23 cellular contexts compared by ENCODE assay signal in the genomic region with DNA sequence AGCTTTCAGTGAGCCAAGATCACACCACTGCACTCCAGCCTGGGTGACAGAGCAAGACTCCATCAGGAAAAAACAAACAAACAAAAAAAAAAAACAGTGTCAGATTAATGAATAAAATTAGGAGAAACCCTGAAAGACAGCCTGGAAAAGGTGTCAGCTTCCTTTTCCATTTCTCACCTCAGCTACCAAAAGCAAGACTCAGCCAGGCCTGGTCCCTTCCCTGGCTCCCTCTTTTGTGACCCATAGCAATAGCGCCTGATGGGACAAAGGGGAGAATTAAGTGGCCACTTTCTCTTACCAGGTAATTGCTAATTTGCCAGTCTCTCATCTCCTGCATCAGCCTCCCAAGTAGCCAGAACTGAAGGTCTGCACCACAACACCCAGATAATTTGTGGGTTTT. TPM values are rescaled to one million over a fixed set of nuclear protein-coding genes. Genes with fewer than 3 reads are reported as not detected.
A peak's percentile ranks its signal among the peaks of the same experiment; 100 is the strongest.
DNase-seq lines count a peak whose midpoint lies in the region; ATAC-seq, FAIRE-seq and TF ChIP-seq lines count a peak whose summit lies in the region.
"Had no signal": no experiment of that assay in that cellular context is flagged by ENCODE, and none has a peak within 500 bp of the region (broad histone marks: within the 10 kb centered on the region; RNA-seq: fewer than 3 reads in every experiment).

No MANE protein-coding gene starts in this region.

- CTCF ChIA-PET in IMR-90 (lab: Yijun Ruan, JAX) = no interaction called here

- ATAC-seq in IMR-90 (ENCODE audit: low read depth) = no peak
- no peak for ATAC-seq in pancreas
- ATAC-seq in HG03442 (IDR thresholded peaks at IDR 0.05; ENCODE audit: unreplicated experiment) = no peak
- ATAC-seq: effector memory CD8-positive, alpha-beta T cell; natural killer cell had no signal

- H3K4me1 ChIP-seq in IMR-90 (ENCODE audit: control insufficient read depth, insufficient read depth, low read length) (peaks cover 6% of the 10 kb centered on the region), colonic mucosa (no peaks in the 10 kb centered on the region), muscle layer of colon (ENCODE audit: insufficient read depth, low read length) (peaks cover 30% of the 10 kb centered on the region), subcutaneous abdominal adipose tissue (ENCODE audit: control insufficient read depth in 5 of 5, insufficient read depth in 5 of 5, low read length in 5 of 5) (peaks cover 4 to 35% (median 34%) of the 10 kb centered on the region in 5 donors), pancreas (peaks cover 0 to 4% (median under 1%) of the 10 kb centered on the region in 3 donors)

- TF ChIP-seq CTCF in IMR-90 (conservative IDR thresholded peaks at IDR 0.05; ENCODE audit: low read depth, low read length) (no peak), colonic mucosa (IDR thresholded peaks at IDR 0.05) (no peak), pancreas (IDR thresholded peaks at IDR 0.05) (no peak)

- H3K4me2 ChIP-seq in IMR-90 (ENCODE audit: low read depth, low read length) = no peak overlapping the region

- TF ChIP-seq POLR2A in IMR-90 (IDR thresholded peaks at IDR 0.05; ENCODE audit: low read depth, low read length) = no peak

- no peaks in the 10 kb centered on the region for H3K9me3 ChIP-seq in IMR-90 (ENCODE audit: control insufficient read depth, insufficient read depth, low read length)
- H3K9me3 ChIP-seq in colonic mucosa = no peaks in the 10 kb centered on the region
- no peaks in the 10 kb centered on the region for H3K9me3 ChIP-seq in muscle layer of colon (ENCODE audit: low read length)
- no peaks in the 10 kb centered on the region for H3K9me3 ChIP-seq in subcutaneous abdominal adipose tissue (ENCODE audit: control insufficient read depth in 5 of 5, low read length in 5 of 5)
- no peaks in the 10 kb centered on the region for H3K9me3 ChIP-seq in pancreas

- no peak for DNase-seq in IMR-90
- no peak for DNase-seq in colonic mucosa
- no peak for DNase-seq in ureter (ENCODE audit: low spot score)
- no peak for DNase-seq in SW480 (ENCODE audit: low spot score)
- no peak for DNase-seq in pancreas
- DNase-seq: activated CD4-positive, alpha-beta T cell treated with anti-CD3 and anti-CD28 coated beads for 48 hours; activated CD8-positive, alpha-beta memory T cell treated with anti-CD3 and anti-CD28 coated beads, Interleukin-2, amount 50 U/mL, for 4 hours; activated gamma-delta T cell; cerebellar nuclear complex; effector memory CD8-positive, alpha-beta T cell; H7; mammary epithelial cell; natural killer cell; NCI-H1436 treated with DMSO at 0.1 percent for 48 hours; SHP77 treated with DMSO at 0.1 percent for 48 hours; stimulated activated CD4-positive, alpha-beta T cell treated with anti-CD3 and anti-CD28 coated beads, Interleukin-15, amount 100 ng/mL, for 24 hours had no signal

- in situ Hi-C loops in IMR-90 (cut with MboI; ENCODE audit: low sequenced_read_pairs) = no loop called here

- H2AK5ac ChIP-seq in IMR-90 (ENCODE audit: low read depth, low read length) = peak overlapping the region; percentile 15; the same call in 1 of the 2 replicates

- H3K14ac ChIP-seq in IMR-90 (replicated peaks; ENCODE audit: low read depth, low read length) = no peak overlapping the region

- FAIRE-seq in pancreas (lab: Jason Lieb, UNC) = no peak

- WGBS in IMR-90 (ENCODE audit: extremely low coverage in 2 of 2, insufficient read length in 1 of 2), 2 experiments = no CpG with 5 or more reads among the region's 1 CpG
- WGBS in pancreas, 2 donors = 89 to 94% methylated on average over 1 of the region's 1 CpG

- no peak overlapping the region for H2BK20ac ChIP-seq in IMR-90 (ENCODE audit: low read depth, low read length)

- peak overlapping the region in 1 of 2 experiments; percentile 5; a peak in 1 of 4 replicates for H4K8ac ChIP-seq in IMR-90 (ENCODE audit: low read depth in 2 of 2, low read length in 2 of 2)

- H3K36me3 ChIP-seq in IMR-90 (ENCODE audit: control insufficient read depth, insufficient read depth, low read length) (no peaks in the 10 kb centered on the region), colonic mucosa (no peaks in the 10 kb centered on the region), muscle layer of colon (ENCODE audit: insufficient read depth, low read length) (no peaks in the 10 kb centered on the region), subcutaneous abdominal adipose tissue (ENCODE audit: control insufficient read depth in 5 of 5, insufficient read depth in 5 of 5, low read length in 5 of 5) (no peaks in the 10 kb centered on the region), pancreas (no peaks in the 10 kb centered on the region)

- no peak overlapping the region for H4K91ac ChIP-seq in IMR-90 (ENCODE audit: insufficient read depth, low read depth, low read length)

- no peak overlapping the region for H3K56ac ChIP-seq in IMR-90 (ENCODE audit: extremely low read depth, insufficient read depth, low read length)

- no peak overlapping the region for H3K18ac ChIP-seq in IMR-90 (ENCODE audit: low read depth, low read length)

- dilution Hi-C loops in IMR-90 (cut with HindIII; ENCODE audit: low sequenced_read_pairs, unreplicated experiment) = no loop called here

- H3K9ac ChIP-seq in IMR-90 (ENCODE audit: low read depth, low read length) (no peak overlapping the region), colonic mucosa (ENCODE audit: low read depth in 2 of 2, low read length in 2 of 2) (no peak overlapping the region), muscle layer of colon (ENCODE audit: low read length) (no peak overlapping the region), subcutaneous abdominal adipose tissue (ENCODE audit: low read length in 5 of 5) (no peak overlapping the region)

- 0 out of 2 replicates have a peak, but pooled peaks cover 4% of the 10 kb centered on the region for H4K20me1 ChIP-seq in IMR-90 (ENCODE audit: insufficient read depth, low read length)

- H3K9me1 ChIP-seq in IMR-90 (ENCODE audit: insufficient read depth, low read length) = 0 out of 2 replicates have a peak, but pooled peaks cover 3% of the 10 kb centered on the region

- H3K79me1 ChIP-seq in IMR-90 (ENCODE audit: low read depth in 1 of 2, low read length in 2 of 2) = peaks cover 8 to 18% of the 10 kb centered on the region in 2 experiments

- no TSS peak for BruUV-seq in IMR-90 (replicated peaks; lab: Mats Ljungman, UMichigan)

- intact Hi-C loops in IMR-90 (cut with micrococcal nuclease) (no loop called here), colonic mucosa (cut with DNase I) (loop anchor here (10.0 kb wide), 1 partner anchor 106 kb away; no protein-coding TSS in a partner anchor), pancreas (cut with DNase I) (no loop called here)

- H2AFZ ChIP-seq in IMR-90 (replicated peaks; ENCODE audit: low read length, poor library complexity) = no peak overlapping the region

- no peak overlapping the region for H2BK5ac ChIP-seq in IMR-90 (ENCODE audit: low read depth, low read length, poor library complexity, severe bottlenecking)

- no peaks in the 10 kb centered on the region for H3K27me3 ChIP-seq in IMR-90 (ENCODE audit: control insufficient read depth, insufficient read depth, low read length)
- no peaks in the 10 kb centered on the region for H3K27me3 ChIP-seq in colonic mucosa
- H3K27me3 ChIP-seq in muscle layer of colon (ENCODE audit: control insufficient read depth in 1 of 2, insufficient read depth in 2 of 2, low read length in 2 of 2) = no peaks in the 10 kb centered on the region
- no peaks in the 10 kb centered on the region for H3K27me3 ChIP-seq in subcutaneous abdominal adipose tissue (ENCODE audit: control insufficient read depth in 5 of 5, insufficient read depth in 4 of 5, low read length in 5 of 5)
- no peaks in the 10 kb centered on the region for H3K27me3 ChIP-seq in pancreas

- H3K27ac ChIP-seq in IMR-90 (ENCODE audit: insufficient read depth, low read length) (no peak overlapping the region), colonic mucosa (peak overlapping the region; percentile 55), muscle layer of colon (ENCODE audit: low read depth, low read length) (peak overlapping the region; percentile 73), subcutaneous abdominal adipose tissue (ENCODE audit: low read depth, low read length) (peak overlapping the region; percentile 69), pancreas (no peak overlapping the region)

- H2BK15ac ChIP-seq in IMR-90 (ENCODE audit: low read depth, low read length) = no peak overlapping the region

- H3K4ac ChIP-seq in IMR-90 (ENCODE audit: low read depth, low read length) = 0 out of 2 replicates have a peak overlapping the region, but pooled peaks have one; percentile 13

- no peak overlapping the region for H4K5ac ChIP-seq in IMR-90 (ENCODE audit: low read depth, low read length)

- H2AK9ac ChIP-seq in IMR-90 (replicated peaks; ENCODE audit: low read depth, low read length, poor library complexity) = peak overlapping the region; percentile 87

- H2BK120ac ChIP-seq in IMR-90 (ENCODE audit: low read depth, low read length) = no peak overlapping the region

- no peak for TF ChIP-seq RAD21 in IMR-90 (IDR thresholded peaks at IDR 0.05; ENCODE audit: low read length)

- no peak overlapping the region for H3K23ac ChIP-seq in IMR-90 (ENCODE audit: low read depth, low read length)

- POLR2A ChIA-PET in IMR-90 (lab: Charles Lee; ENCODE audit: unreplicated experiment) = no interaction called here

- H3K4me3 ChIP-seq in IMR-90 (ENCODE audit: insufficient read depth, low read depth, low read length) (no peak overlapping the region), colonic mucosa (no peak overlapping the region), muscle layer of colon (ENCODE audit: low read depth in 1 of 2, low read length in 2 of 2) (no peak overlapping the region), subcutaneous abdominal adipose tissue (ENCODE audit: low read depth in 1 of 5, low read length in 5 of 5) (no peak overlapping the region), pancreas (no peak overlapping the region)

RNA-seq across cellular contexts. Expression of a gene that starts 3.9 kb away (rescaled TPM):
- total RNA-seq in IMR-90 (2012; rRNA removed) (20.8 and 22.0 TPM in 2 replicates), colonic mucosa (10 to 100 TPM; 40.3 to 44.5 TPM), ureter (54.7 TPM), pancreas (10 to 100 TPM; 13.8 to 28.1 (median 20.6) TPM)
- polyA plus RNA-seq in IMR-90 (2012; rRNA removed) (21.9 and 23.4 TPM in 2 replicates), pancreas (10 to 100 TPM; 22.4 to 35.7 TPM)
- polyA plus RNA-seq in IMR-90 (2012; cell fraction: cytosol; rRNA removed) = 22.4 and 25.8 TPM in 2 replicates
- polyA plus RNA-seq in IMR-90 (2012; cell fraction: nucleus; rRNA removed; ENCODE audit: low replicate concordance) = 17.8 and 22.5 TPM in 2 replicates

RNA-seq across cellular contexts. Expression of a gene that starts 4.7 kb away (rescaled TPM):
- 18.6 and 25.8 TPM in 2 replicates for total RNA-seq in IMR-90 (2012; rRNA removed)
- polyA plus RNA-seq in IMR-90 (2012; rRNA removed) = 73.6 and 79.0 TPM in 2 replicates
- polyA plus RNA-seq in IMR-90 (2012; cell fraction: cytosol; rRNA removed) = 29.9 and 49.0 TPM in 2 replicates
- polyA plus RNA-seq in IMR-90 (2012; cell fraction: nucleus; rRNA removed; ENCODE audit: low replicate concordance) = 167 and 365 TPM in 2 replicates
- 100 to 1,000 TPM in 1 of 2 donors, 10 to 100 TPM in 1; 80.1 to 111 TPM for total RNA-seq in colonic mucosa
- 87.9 TPM for total RNA-seq in ureter
- total RNA-seq in pancreas = 10 to 100 TPM; 22.1 to 43.7 (median 29.1) TPM
- 10 to 100 TPM; 58.5 to 60.1 TPM for polyA plus RNA-seq in pancreas

RNA-seq across cellular contexts. Expression of a gene that starts 41.5 kb away (rescaled TPM):
- total RNA-seq in IMR-90 (2012; rRNA removed) = 0.28 and 0.36 TPM in 2 replicates
- polyA plus RNA-seq in IMR-90 (2012; rRNA removed) = 4.4 and 7.2 TPM in 2 replicates
- polyA plus RNA-seq in IMR-90 (2012; cell fraction: cytosol; rRNA removed) = 4.1 and 8.6 TPM in 2 replicates
- polyA plus RNA-seq in IMR-90 (2012; cell fraction: nucleus; rRNA removed; ENCODE audit: low replicate concordance) = 11.1 and 25.2 TPM in 2 replicates
- total RNA-seq in colonic mucosa = 10 to 100 TPM in 1 of 2 donors, 1 to 10 TPM in 1; 4.8 to 18.8 TPM
- 26.0 TPM for total RNA-seq in ureter
- total RNA-seq in pancreas = 10 to 100 TPM in 4 of 6 donors, 1 to 10 TPM in 2; 4.8 to 16.6 (median 11.2) TPM
- polyA plus RNA-seq in pancreas = 10 to 100 TPM; 11.0 to 17.5 TPM

RNA-seq across cellular contexts. Expression of a gene that starts 43.6 kb away (rescaled TPM):
- total RNA-seq in IMR-90 (2012; rRNA removed) (not detected in 2 replicates), colonic mucosa (under 1 TPM in 1 of 2 donors, not detected in 1; 0.37 TPM), ureter (1.0 TPM), pancreas (under 1 TPM in 2 of 6 donors, not detected in 4; 0.16 to 0.20 TPM)
- polyA plus RNA-seq in IMR-90 (2012; rRNA removed) (not detected in 2 replicates), pancreas (1 to 10 TPM in 1 of 2 donors, under 1 TPM in 1; 0.27 to 3.5 TPM)
- 0.03 and 0.05 TPM in 2 replicates for polyA plus RNA-seq in IMR-90 (2012; cell fraction: cytosol; rRNA removed)
- 0.04 TPM in 1 of 2 replicates, not detected in the other for polyA plus RNA-seq in IMR-90 (2012; cell fraction: nucleus; rRNA removed; ENCODE audit: low replicate concordance)
- total RNA-seq: M059J; natural killer cell; T-helper 1 cell treated with Interleukin-12 subunit alpha and Interleukin-12 subunit beta and Interleukin-4 antibody, amounts not matched to agents 30 ng/mL and 1 ng/mL, for 36 hours had no signal
- polyA plus RNA-seq: AG04450, CD14-positive monocyte had no signal

Comparison
In these comparisons a context has a peak if more than half of its experiments do, and no peak if none do; other contexts are left out.
1. H3K27ac ChIP-seq: peak in colonic mucosa (single experiment), muscle layer of colon (single experiment) and subcutaneous abdominal adipose tissue (single experiment); none in IMR-90 (single experiment) and pancreas (0 of 4).